10 cellular contexts compared by ENCODE assay signal in the genomic region with DNA sequence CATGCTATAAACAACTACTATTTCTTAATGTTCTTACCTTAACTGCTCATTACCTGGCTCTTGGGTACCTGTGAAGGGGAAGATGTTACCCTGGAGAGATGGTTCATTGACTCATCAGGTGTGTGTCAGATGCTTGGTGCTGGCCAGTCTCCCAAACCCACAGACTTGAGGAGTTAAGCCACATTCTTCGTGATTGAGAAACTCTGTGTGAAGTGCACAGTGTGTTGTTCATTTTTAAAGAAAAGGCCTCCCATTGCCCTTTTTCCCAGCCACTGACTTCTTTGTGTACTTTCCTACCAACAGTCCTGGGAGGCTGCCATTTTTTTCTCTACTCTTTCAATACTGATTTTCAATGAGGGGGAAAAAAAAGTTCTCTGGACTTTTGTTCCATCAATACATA. TPM values are rescaled to one million over a fixed set of nuclear protein-coding genes. Genes with fewer than 3 reads are reported as not detected.
DNase-seq lines count a peak whose midpoint lies in the region; FAIRE-seq and TF ChIP-seq lines count a peak whose summit lies in the region.
"Had no signal": no experiment of that assay in that cellular context is flagged by ENCODE, and none has a peak within 500 bp of the region (broad histone marks: within the 10 kb centered on the region; RNA-seq: fewer than 3 reads in every experiment).

No MANE protein-coding gene starts in this region.

- H3K4me3 ChIP-seq in HUES6 (ENCODE audit: low read depth, low read length) (peak overlapping the region; percentile 7), bronchial epithelial cell (ENCODE audit: low read depth, low read length) (peak overlapping the region; percentile 24)
- H3K4me3 ChIP-seq in effector memory CD4-positive, alpha-beta T cell (ENCODE audit: insufficient read depth, low read depth, low read length, poor library complexity, severe bottlenecking): no peak overlapping the region

- H3K4me3 Mint-ChIP-seq in immature natural killer cell: no peak overlapping the region
- H3K4me3 Mint-ChIP-seq: activated naive CD4-positive, alpha-beta T cell treated with anti-CD3 and anti-CD28 coated beads, Interleukin-2, amount 50 U/mL, for 24 hours had no signal

- peaks cover 0 to 5% (median 3%) of the 10 kb centered on the region in 3 donors for H3K27me3 Mint-ChIP-seq in immature natural killer cell (ENCODE audit: low read depth in 3 of 3)

- peaks cover 21% of the 10 kb centered on the region for H3K4me1 ChIP-seq in HUES6 (ENCODE audit: control insufficient read depth, insufficient read depth, low read length)
- H3K4me1 ChIP-seq in effector memory CD4-positive, alpha-beta T cell (ENCODE audit: control insufficient read depth, insufficient read depth, low read length, poor library complexity, severe bottlenecking): no peaks in the 10 kb centered on the region

- H3K27ac Mint-ChIP-seq in immature natural killer cell: no peak overlapping the region
- H3K27ac Mint-ChIP-seq: activated naive CD4-positive, alpha-beta T cell treated with anti-CD3 and anti-CD28 coated beads, Interleukin-2, amount 50 U/mL, for 24 hours had no signal

- H3K4me1 Mint-ChIP-seq in immature natural killer cell: peaks cover 0 to 5% of the 10 kb centered on the region in 2 donors
- H3K4me1 Mint-ChIP-seq: activated naive CD4-positive, alpha-beta T cell treated with anti-CD3 and anti-CD28 coated beads, Interleukin-2, amount 50 U/mL, for 24 hours had no signal

- no peaks in the 10 kb centered on the region for H3K36me3 Mint-ChIP-seq in immature natural killer cell
- H3K36me3 Mint-ChIP-seq: activated naive CD4-positive, alpha-beta T cell treated with anti-CD3 and anti-CD28 coated beads, Interleukin-2, amount 50 U/mL, for 24 hours had no signal

- H3K9me3 Mint-ChIP-seq in immature natural killer cell: peaks cover 0 to 15% (median 6%) of the 10 kb centered on the region in 6 donors
- H3K9me3 Mint-ChIP-seq: activated naive CD4-positive, alpha-beta T cell treated with anti-CD3 and anti-CD28 coated beads, Interleukin-2, amount 50 U/mL, for 24 hours had no signal

- no peak overlapping the region for H3K9ac ChIP-seq in HUES6 (ENCODE audit: low read length)

- no peaks in the 10 kb centered on the region for H3K27me3 ChIP-seq in HUES6 (ENCODE audit: control insufficient read depth, insufficient read depth, low read length)
- no peaks in the 10 kb centered on the region for H3K27me3 ChIP-seq in bronchial epithelial cell (ENCODE audit: control insufficient read depth, insufficient read depth, low read length)
- H3K27me3 ChIP-seq in effector memory CD4-positive, alpha-beta T cell (replicated peaks; ENCODE audit: control insufficient read depth, insufficient read depth, low read length, poor library complexity, severe bottlenecking): no peaks in the 10 kb centered on the region

- DNase-seq in AG08396 (ENCODE audit: low spot score) (peak; percentile 66), bronchial epithelial cell (ENCODE audit: low read depth) (peak; percentile 99), medulla oblongata (ENCODE audit: extremely low spot score) (peak; percentile 77), NCI-H1417 treated with DMSO at 0.1 percent for 48 hours (lab: John Stamatoyannopoulos, UW) (no peak), NCI-H1417 (lab: John Stamatoyannopoulos, UW) (no peak), immature natural killer cell (no peak)
- no peak for DNase-seq in effector memory CD4-positive, alpha-beta T cell

- no peak for TF ChIP-seq CTCF in bronchial epithelial cell (IDR thresholded peaks at IDR 0.05; ENCODE audit: insufficient read depth, low read length, severe bottlenecking)

- H3K27ac ChIP-seq in HUES6 (ENCODE audit: low read depth, low read length): no peak overlapping the region
- H3K27ac ChIP-seq in effector memory CD4-positive, alpha-beta T cell (ENCODE audit: insufficient read depth, low read length, poor library complexity, severe bottlenecking): no peak overlapping the region

- peak; percentile 98 for FAIRE-seq in bronchial epithelial cell (lab: Jason Lieb, UNC)
- FAIRE-seq: G401.6 had no signal

- no peaks in the 10 kb centered on the region for H3K9me3 ChIP-seq in HUES6 (ENCODE audit: control insufficient read depth, insufficient read depth, low read depth, low read length)
- no peaks in the 10 kb centered on the region for H3K9me3 ChIP-seq in effector memory CD4-positive, alpha-beta T cell (ENCODE audit: control insufficient read depth, low read length)

- H3K36me3 ChIP-seq in HUES6 (ENCODE audit: control insufficient read depth, insufficient read depth, low read length) (peaks cover 47% of the 10 kb centered on the region), bronchial epithelial cell (ENCODE audit: control insufficient read depth, insufficient read depth, low read length) (peaks cover 13% of the 10 kb centered on the region)
- no peaks in the 10 kb centered on the region for H3K36me3 ChIP-seq in effector memory CD4-positive, alpha-beta T cell (ENCODE audit: control insufficient read depth, insufficient read depth, low read length)

RNA-seq across cellular contexts. Expression of gene MGST1, which starts 3.2 kb away (rescaled TPM):
- 66.1 and 87.7 TPM in 2 replicates for total RNA-seq in bronchial epithelial cell
- 1 to 10 TPM in 2 of 3 donors, under 1 TPM in 1; 0.63 to 9.1 (median 3.5) TPM for polyA plus RNA-seq in immature natural killer cell

Comparison
In these comparisons a context has a peak if more than half of its experiments do, and no peak if none do; other contexts are left out.
1. DNase-seq: peak in AG08396 (single experiment), bronchial epithelial cell (single experiment) and medulla oblongata (single experiment); none in effector memory CD4-positive, alpha-beta T cell (0 of 3), NCI-H1417 treated with DMSO at 0.1 percent for 48 hours (single experiment), NCI-H1417 (0 of 3) and immature natural killer cell (0 of 3).